ENCODE assay signal across 1 cellular context in genomic region chr2:68088950-68089349, GRCh38.
TF ChIP-seq lines count a peak whose summit lies in the region.

No MANE protein-coding gene starts in this region.

TF ChIP-seq in A549, 52 proteins besides CTCF, POLR2A, EP300 and RAD21 (continued from another document):
- TF ChIP-seq USF2 (IDR thresholded peaks at IDR 0.05) (no peak), HDAC2 (IDR thresholded peaks at IDR 0.05) (no peak), ELK1 (IDR thresholded peaks at IDR 0.05; ENCODE audit: low read depth, low read length) (no peak), FOSB (CRISPR knock-in tag; IDR thresholded peaks at IDR 0.05) (no peak), JUN (IDR thresholded peaks at IDR 0.05) (no peak), SREBF2 (IDR thresholded peaks at IDR 0.05) (no peak), ZFP36 (IDR thresholded peaks at IDR 0.05; ENCODE audit: borderline replicate concordance, partially characterized antibody) (no peak), SMC3 (IDR thresholded peaks at IDR 0.05) (no peak), REST (IDR thresholded peaks at IDR 0.05) (no peak), CBX8 (IDR thresholded peaks at IDR 0.05) (no peak), RCOR1 (IDR thresholded peaks at IDR 0.05; ENCODE audit: low read depth, low read length) (no peak), BHLHE40 (IDR thresholded peaks at IDR 0.05; ENCODE audit: low read depth, low read length) (no peak)
